ENCODE assay signal across 2 cellular contexts in genomic region chr7:38580485-38580884, GRCh38.
TF ChIP-seq lines count a peak whose summit lies in the region.

No MANE protein-coding gene starts in this region.

TF ChIP-seq in HepG2, 621 proteins besides CTCF, POLR2A, EP300 and RAD21:
- no peak for TF ChIP-seq CBX2 (IDR thresholded peaks at IDR 0.05; ENCODE audit: low read depth, low read length)
- no peak for TF ChIP-seq CBX2 (CRISPR knock-in tag; IDR thresholded peaks at IDR 0.05; ENCODE audit: low read depth)
- peak; percentile 90 for TF ChIP-seq CREB1 (IDR thresholded peaks at IDR 0.05)
- no peak for TF ChIP-seq CREB1 (CRISPR knock-in tag; IDR thresholded peaks at IDR 0.05)

TF ChIP-seq in HEK293, 187 proteins besides CTCF, POLR2A, EP300 and RAD21:
- TF ChIP-seq, protein P1, sequence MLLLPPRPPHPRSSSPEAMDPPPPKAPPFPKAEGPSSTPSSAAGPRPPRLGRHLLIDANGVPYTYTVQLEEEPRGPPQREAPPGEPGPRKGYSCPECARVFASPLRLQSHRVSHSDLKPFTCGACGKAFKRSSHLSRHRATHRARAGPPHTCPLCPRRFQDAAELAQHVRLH (tag by site-specific recombination; IDR thresholded peaks at IDR 0.05): no peak
- TF ChIP-seq ZNF248 (tag by site-specific recombination; IDR thresholded peaks at IDR 0.05): no peak
- TF ChIP-seq ZNF837 (tag by site-specific recombination; IDR thresholded peaks at IDR 0.05): no peak
- TF ChIP-seq, protein P2, sequence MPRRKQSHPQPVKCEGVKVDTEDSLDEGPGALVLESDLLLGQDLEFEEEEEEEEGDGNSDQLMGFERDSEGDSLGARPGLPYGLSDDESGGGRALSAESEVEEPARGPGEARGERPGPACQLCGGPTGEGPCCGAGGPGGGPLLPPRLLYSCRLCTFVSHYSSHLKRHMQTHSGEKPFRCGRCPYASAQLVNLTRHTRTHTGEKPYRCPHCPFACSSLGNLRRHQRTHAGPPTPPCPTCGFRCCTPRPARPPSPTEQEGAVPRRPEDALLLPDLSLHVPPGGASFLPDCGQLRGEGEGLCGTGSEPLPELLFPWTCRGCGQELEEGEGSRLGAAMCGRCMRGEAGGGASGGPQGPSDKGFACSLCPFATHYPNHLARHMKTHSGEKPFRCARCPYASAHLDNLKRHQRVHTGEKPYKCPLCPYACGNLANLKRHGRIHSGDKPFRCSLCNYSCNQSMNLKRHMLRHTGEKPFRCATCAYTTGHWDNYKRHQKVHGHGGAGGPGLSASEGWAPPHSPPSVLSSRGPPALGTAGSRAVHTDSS (tag by site-specific recombination; IDR thresholded peaks at IDR 0.05): peak; percentile 87
- TF ChIP-seq ZNF626 (tag by site-specific recombination; IDR thresholded peaks at IDR 0.05): no peak
